In the genomic region with DNA sequence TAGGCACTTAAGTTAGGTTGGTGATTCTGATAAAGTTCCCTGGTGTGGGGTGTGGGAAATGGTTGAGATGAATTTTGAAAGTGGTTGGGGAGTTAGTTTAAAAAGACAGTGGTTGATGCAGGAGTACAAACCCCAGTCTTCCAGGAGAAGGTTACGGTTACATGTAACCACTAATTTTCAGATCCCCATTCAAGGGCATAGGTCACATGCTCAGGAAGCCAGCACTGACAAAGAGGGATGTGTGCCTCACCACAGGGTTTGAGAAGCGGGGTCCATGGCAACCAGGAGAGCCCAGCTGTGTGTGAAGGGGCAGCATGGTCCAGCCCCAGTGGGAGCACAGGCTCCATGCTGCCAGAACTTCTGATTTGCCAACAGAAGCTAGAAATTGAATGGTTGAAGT, we compare ENCODE assay signal across 12 cellular contexts.
A peak's percentile ranks its signal among the peaks of the same experiment; 100 is the strongest.
DNase-seq lines count a peak whose midpoint lies in the region; ATAC-seq lines count a peak whose summit lies in the region.
"Had no signal": no experiment of that assay in that cellular context is flagged by ENCODE, and none has a peak within 500 bp of the region (broad histone marks: within the 10 kb centered on the region; RNA-seq: fewer than 3 reads in every experiment).

No MANE protein-coding gene starts in this region.

- DNase-seq in sciatic nerve (ENCODE audit: low spot score) (no peak), HPDE6-E6E7 (ENCODE audit: extremely low spot score) (no peak), T-helper 1 cell (no peak), 8988T (no peak)
- DNase-seq: activated T-cell treated with anti-CD3 and anti-CD28 coated beads, Interleukin-2, amount 50 U/mL, for 24 hours; DMS79; mammary epithelial cell; NCI-H1105 treated with DMSO at 0.1 percent for 48 hours; OCI-M1 had no signal

- intact Hi-C loops in sciatic nerve (cut with DNase I): no loop called here

- ATAC-seq in GM19043 (IDR thresholded peaks at IDR 0.05; ENCODE audit: low read depth, unreplicated experiment) (peak; percentile 63), HG02588 (IDR thresholded peaks at IDR 0.05; ENCODE audit: unreplicated experiment) (peak; percentile 65), HG03460 (IDR thresholded peaks at IDR 0.05; ENCODE audit: unreplicated experiment) (peak; percentile 81), sciatic nerve (peak; percentile 76)
